1 cellular context compared by ENCODE assay signal in the genomic region with DNA sequence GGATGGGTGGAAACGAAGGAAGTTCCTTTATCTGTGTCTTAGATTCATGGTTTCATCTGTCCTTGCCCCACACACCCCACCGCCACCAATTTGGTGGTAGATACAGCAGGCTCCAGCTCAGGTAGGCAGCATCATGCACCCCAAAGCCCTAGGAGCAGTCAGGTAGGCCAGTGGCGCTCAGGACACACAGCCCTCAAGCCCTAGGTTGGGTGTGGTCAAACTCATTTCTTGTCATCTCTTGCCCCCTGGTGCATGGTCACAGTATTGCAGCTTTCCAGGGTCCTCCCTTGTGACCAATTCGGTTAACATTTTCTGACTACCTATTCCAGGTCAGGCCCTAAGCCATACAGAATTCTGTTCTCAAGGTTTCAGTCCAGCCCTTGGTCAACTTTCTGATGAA.
A peak's percentile ranks its signal among the peaks of the same experiment; 100 is the strongest.
TF ChIP-seq lines count a peak whose summit lies in the region.

No MANE protein-coding gene starts in this region.

TF ChIP-seq in K562, 482 proteins besides CTCF, POLR2A, EP300 and RAD21 (continued from another document):
- TF ChIP-seq, protein P1, sequence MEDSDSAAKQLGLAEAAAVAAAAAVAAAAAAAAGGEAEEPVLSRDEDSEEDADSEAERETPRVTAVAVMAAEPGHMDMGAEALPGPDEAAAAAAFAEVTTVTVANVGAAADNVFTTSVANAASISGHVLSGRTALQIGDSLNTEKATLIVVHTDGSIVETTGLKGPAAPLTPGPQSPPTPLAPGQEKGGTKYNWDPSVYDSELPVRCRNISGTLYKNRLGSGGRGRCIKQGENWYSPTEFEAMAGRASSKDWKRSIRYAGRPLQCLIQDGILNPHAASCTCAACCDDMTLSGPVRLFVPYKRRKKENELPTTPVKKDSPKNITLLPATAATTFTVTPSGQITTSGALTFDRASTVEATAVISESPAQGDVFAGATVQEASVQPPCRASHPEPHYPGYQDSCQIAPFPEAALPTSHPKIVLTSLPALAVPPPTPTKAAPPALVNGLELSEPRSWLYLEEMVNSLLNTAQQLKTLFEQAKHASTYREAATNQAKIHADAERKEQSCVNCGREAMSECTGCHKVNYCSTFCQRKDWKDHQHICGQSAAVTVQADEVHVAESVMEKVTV (CRISPR knock-in tag; IDR thresholded peaks at IDR 0.05), result peak; percentile 64; the same call in 1 of the 2 replicates
- TF ChIP-seq, protein P2, sequence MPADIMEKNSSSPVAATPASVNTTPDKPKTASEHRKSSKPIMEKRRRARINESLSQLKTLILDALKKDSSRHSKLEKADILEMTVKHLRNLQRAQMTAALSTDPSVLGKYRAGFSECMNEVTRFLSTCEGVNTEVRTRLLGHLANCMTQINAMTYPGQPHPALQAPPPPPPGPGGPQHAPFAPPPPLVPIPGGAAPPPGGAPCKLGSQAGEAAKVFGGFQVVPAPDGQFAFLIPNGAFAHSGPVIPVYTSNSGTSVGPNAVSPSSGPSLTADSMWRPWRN (IDR thresholded peaks at IDR 0.05; ENCODE audit: low read depth), result no peak
- TF ChIP-seq, protein P3, sequence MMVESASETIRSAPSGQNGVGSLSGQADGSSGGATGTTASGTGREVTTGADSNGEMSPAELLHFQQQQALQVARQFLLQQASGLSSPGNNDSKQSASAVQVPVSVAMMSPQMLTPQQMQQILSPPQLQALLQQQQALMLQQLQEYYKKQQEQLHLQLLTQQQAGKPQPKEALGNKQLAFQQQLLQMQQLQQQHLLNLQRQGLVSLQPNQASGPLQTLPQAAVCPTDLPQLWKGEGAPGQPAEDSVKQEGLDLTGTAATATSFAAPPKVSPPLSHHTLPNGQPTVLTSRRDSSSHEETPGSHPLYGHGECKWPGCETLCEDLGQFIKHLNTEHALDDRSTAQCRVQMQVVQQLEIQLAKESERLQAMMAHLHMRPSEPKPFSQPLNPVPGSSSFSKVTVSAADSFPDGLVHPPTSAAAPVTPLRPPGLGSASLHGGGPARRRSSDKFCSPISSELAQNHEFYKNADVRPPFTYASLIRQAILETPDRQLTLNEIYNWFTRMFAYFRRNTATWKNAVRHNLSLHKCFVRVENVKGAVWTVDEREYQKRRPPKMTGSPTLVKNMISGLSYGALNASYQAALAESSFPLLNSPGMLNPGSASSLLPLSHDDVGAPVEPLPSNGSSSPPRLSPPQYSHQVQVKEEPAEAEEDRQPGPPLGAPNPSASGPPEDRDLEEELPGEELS (CRISPR knock-in tag; IDR thresholded peaks at IDR 0.05; ENCODE audit: borderline replicate concordance), result no peak
